ENCODE assay signal across 23 cellular contexts in the genomic region with DNA sequence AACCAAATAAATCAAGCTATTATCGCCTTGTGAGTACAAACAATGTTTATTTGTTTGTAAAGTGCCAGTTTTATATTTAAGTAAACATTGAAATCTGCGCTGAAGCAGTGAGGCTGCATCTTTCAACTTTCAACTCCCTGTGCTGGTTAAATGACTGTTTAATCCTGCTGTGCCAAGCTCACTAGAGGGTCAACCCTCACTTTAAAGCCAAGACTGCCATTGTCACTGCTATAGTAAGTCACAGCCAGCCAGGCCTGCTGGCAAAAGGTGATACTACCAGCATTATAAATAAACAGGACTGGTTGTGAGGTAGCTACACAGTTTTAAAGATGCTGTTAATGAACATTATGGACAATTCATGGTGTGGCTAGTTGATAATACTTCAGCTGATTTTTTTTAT. TPM values are rescaled to one million over a fixed set of nuclear protein-coding genes. Genes with fewer than 3 reads are reported as not detected.
A peak's percentile ranks its signal among the peaks of the same experiment; 100 is the strongest.
DNase-seq lines count a peak whose midpoint lies in the region; ATAC-seq and TF ChIP-seq lines count a peak whose summit lies in the region.
"Had no signal": no experiment of that assay in that cellular context is flagged by ENCODE, and none has a peak within 500 bp of the region (broad histone marks: within the 10 kb centered on the region; RNA-seq: fewer than 3 reads in every experiment).

No MANE protein-coding gene starts in this region.

- TF ChIP-seq CTCF in LNCaP clone FGC (IDR thresholded peaks at IDR 0.05; ENCODE audit: control insufficient read depth, extremely low read depth, insufficient read depth) (no peak), lower leg skin (IDR thresholded peaks at IDR 0.05) (no peak)

- DNase-seq in DMS53 (lab: John Stamatoyannopoulos, UW) (peak; percentile 22), DMS53 treated with DMSO at 0.1 percent for 48 hours (lab: John Stamatoyannopoulos, UW; ENCODE audit: unreplicated experiment) (no peak), COR-L47 (lab: John Stamatoyannopoulos, UW) (peak; percentile 58), LNCaP clone FGC (ENCODE audit: low read depth) (peak; percentile 33), NCI-H748 treated with DMSO at 0.1 percent for 48 hours (lab: John Stamatoyannopoulos, UW) (peak; percentile 68), NCI-H2196 (lab: John Stamatoyannopoulos, UW; ENCODE audit: unreplicated experiment) (no peak), lower leg skin (ENCODE audit: low spot score in 2 of 2) (no peak)
- DNase-seq: 8988T; CD4-positive, alpha-beta memory T cell; EL; GF-D8; HCEC 1CT; KG1; NCI-H1092 treated with DMSO at 0.1 percent for 48 hours; NCI-H1436 treated with DMSO at 0.1 percent for 48 hours; NCI-H2029 treated with DMSO at 0.1 percent for 48 hours; NCI-H2227 treated with DMSO at 0.1 percent for 48 hours; NCI-H524; PC-9; SJCRH30; T-helper 9 cell had no signal

- no peak overlapping the region for H3K4me3 ChIP-seq in LNCaP clone FGC (ENCODE audit: low read depth, low read length)
- H3K4me3 ChIP-seq in lower leg skin (ENCODE audit: low read depth, poor library complexity, severe bottlenecking): no peak overlapping the region
- H3K4me3 ChIP-seq: BLaER1 treated with 17β-estradiol and CSF1 and Interleukin-3, amounts not matched to agents 10 nM and 100 nM; PC-9; SJCRH30 had no signal

- WGBS in lower leg skin, 2 donors: 86 to 89% methylated on average over 2 of the region's 2 CpGs

- ATAC-seq in GM18873 (IDR thresholded peaks at IDR 0.05; ENCODE audit: low FRiP score, unreplicated experiment): no peak

- TF ChIP-seq POLR2A in lower leg skin (IDR thresholded peaks at IDR 0.05): no peak

- intact Hi-C loops in lower leg skin (cut with DNase I; ENCODE audit: low total_unique reads): no loop called here

RNA-seq across cellular contexts. Expression of gene EFHC2, which starts 34.6 kb away (rescaled TPM):
- total RNA-seq in lower leg skin: 1 to 10 TPM; 3.4 to 6.9 (median 4.6) TPM

Comparison
In these comparisons a context has a peak if more than half of its experiments do, and no peak if none do; other contexts are left out.
1. DNase-seq: peak in DMS53 (single experiment), COR-L47 (single experiment), LNCaP clone FGC (single experiment) and NCI-H748 treated with DMSO at 0.1 percent for 48 hours (single experiment); none in DMS53 treated with DMSO at 0.1 percent for 48 hours (single experiment), NCI-H2196 (single experiment) and lower leg skin (0 of 2).